ENCODE assay signal across 1 cellular context in genomic region chr20:62666736-62667529, GRCh38.
TF ChIP-seq lines count a peak whose summit lies in the region.

No MANE protein-coding gene starts in this region.

TF ChIP-seq in IMR-90, 13 proteins besides CTCF, POLR2A, EP300 and RAD21 (continued from another document):
- TF ChIP-seq CEBPB (IDR thresholded peaks at IDR 0.05; ENCODE audit: low read depth, low read length), result no peak
- no peak for TF ChIP-seq ELK1 (IDR thresholded peaks at IDR 0.05; ENCODE audit: borderline replicate concordance, low read depth, low read length)
- TF ChIP-seq MAFK (IDR thresholded peaks at IDR 0.05; ENCODE audit: low read depth, low read length), result no peak
- TF ChIP-seq SMC3 (IDR thresholded peaks at IDR 0.05; ENCODE audit: low read depth, low read length), result no peak
- no peak for TF ChIP-seq RCOR1 (IDR thresholded peaks at IDR 0.05; ENCODE audit: insufficient replicate concordance, low read length)
- TF ChIP-seq MAZ (IDR thresholded peaks at IDR 0.05; ENCODE audit: borderline replicate concordance, low read depth, low read length), result no peak
